In genomic region chr5:118651002-118651401, GRCh38 we compare ENCODE assay signal across 11 cellular contexts.
"Had no signal": no experiment of that assay in that cellular context is flagged by ENCODE, and none has a peak within 500 bp of the region (broad histone marks: within the 10 kb centered on the region; RNA-seq: fewer than 3 reads in every experiment).

No MANE protein-coding gene starts in this region.

- H3K4me1 ChIP-seq: HAP-1 had no signal

- FAIRE-seq: H1, H54 had no signal

- H3K36me3 ChIP-seq: HAP-1 had no signal

- DNase-seq: GM23248, GOT3, H7, H9, HCEC 1CT, HFFc6 had no signal

- H3K4me3 ChIP-seq: GM23248, GM23338, HAP-1 had no signal

- ATAC-seq: GM23338, HCT116 had no signal

- H3K9me3 ChIP-seq: HAP-1 had no signal

- H3K27ac ChIP-seq: GM23248 had no signal
